In genomic region chr9:4174781-4175180, GRCh38 we compare ENCODE assay signal across 1 cellular context.
TF ChIP-seq lines count a peak whose summit lies in the region.

No MANE protein-coding gene starts in this region.

TF ChIP-seq in HepG2, 621 proteins besides CTCF, POLR2A, EP300 and RAD21 (continued from another document):
- TF ChIP-seq, protein P1, sequence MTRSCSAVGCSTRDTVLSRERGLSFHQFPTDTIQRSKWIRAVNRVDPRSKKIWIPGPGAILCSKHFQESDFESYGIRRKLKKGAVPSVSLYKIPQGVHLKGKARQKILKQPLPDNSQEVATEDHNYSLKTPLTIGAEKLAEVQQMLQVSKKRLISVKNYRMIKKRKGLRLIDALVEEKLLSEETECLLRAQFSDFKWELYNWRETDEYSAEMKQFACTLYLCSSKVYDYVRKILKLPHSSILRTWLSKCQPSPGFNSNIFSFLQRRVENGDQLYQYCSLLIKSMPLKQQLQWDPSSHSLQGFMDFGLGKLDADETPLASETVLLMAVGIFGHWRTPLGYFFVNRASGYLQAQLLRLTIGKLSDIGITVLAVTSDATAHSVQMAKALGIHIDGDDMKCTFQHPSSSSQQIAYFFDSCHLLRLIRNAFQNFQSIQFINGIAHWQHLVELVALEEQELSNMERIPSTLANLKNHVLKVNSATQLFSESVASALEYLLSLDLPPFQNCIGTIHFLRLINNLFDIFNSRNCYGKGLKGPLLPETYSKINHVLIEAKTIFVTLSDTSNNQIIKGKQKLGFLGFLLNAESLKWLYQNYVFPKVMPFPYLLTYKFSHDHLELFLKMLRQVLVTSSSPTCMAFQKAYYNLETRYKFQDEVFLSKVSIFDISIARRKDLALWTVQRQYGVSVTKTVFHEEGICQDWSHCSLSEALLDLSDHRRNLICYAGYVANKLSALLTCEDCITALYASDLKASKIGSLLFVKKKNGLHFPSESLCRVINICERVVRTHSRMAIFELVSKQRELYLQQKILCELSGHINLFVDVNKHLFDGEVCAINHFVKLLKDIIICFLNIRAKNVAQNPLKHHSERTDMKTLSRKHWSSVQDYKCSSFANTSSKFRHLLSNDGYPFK (CRISPR knock-in tag; IDR thresholded peaks at IDR 0.05; ENCODE audit: borderline replicate concordance), result no peak
